21 cellular contexts compared by ENCODE assay signal in genomic region chr11:102415252-102415916, GRCh38. TPM values are rescaled to one million over a fixed set of nuclear protein-coding genes. Genes with fewer than 3 reads are reported as not detected.
DNase-seq lines count a peak whose midpoint lies in the region; ATAC-seq and TF ChIP-seq lines count a peak whose summit lies in the region.
"Had no signal": no experiment of that assay in that cellular context is flagged by ENCODE, and none has a peak within 500 bp of the region (broad histone marks: within the 10 kb centered on the region; RNA-seq: fewer than 3 reads in every experiment).

No MANE protein-coding gene starts in this region.

- H3K27ac ChIP-seq in effector memory CD4-positive, alpha-beta T cell (ENCODE audit: insufficient read depth, low read length, poor library complexity, severe bottlenecking): peak overlapping the region; percentile 39
- no peak overlapping the region for H3K27ac ChIP-seq in osteoblast (ENCODE audit: low read depth, low read length)
- H3K27ac ChIP-seq: A549, adrenal gland, cardiac muscle cell, neural progenitor cell, SK-N-MC, upper lobe of left lung had no signal

- intact Hi-C loops in activated B cell treated with CpG ODN at 0.5 μM for 24 hours (cut with micrococcal nuclease): loop anchor here (2.0 kb wide), 2 partner anchors 15 kb away; no protein-coding TSS in a partner anchor

- DNase-seq in activated CD8-positive, alpha-beta memory T cell treated with anti-CD3 and anti-CD28 coated beads, Interleukin-2, amount 10 ng/mL, durations not matched to agents 7 days and 5 days: no peak
- DNase-seq in activated CD8-positive, alpha-beta memory T cell treated with anti-CD3 and anti-CD28 coated beads, Interleukin-2, amount 50 U/mL, for 4 hours: no peak
- DNase-seq in activated B cell treated with CpG ODN at 0.5 μM for 24 hours (no peak), osteoblast (ENCODE audit: insufficient read length, low spot score, missing footprints) (no peak)
- no peak for DNase-seq in effector memory CD4-positive, alpha-beta T cell
- no peak for DNase-seq in stimulated activated naive CD8-positive, alpha-beta T cell treated with anti-CD3 and anti-CD28 coated beads, Interleukin-15, Interleukin-2, amounts not matched to agents 100 U/mL and 50 U/mL, for 24 hours
- DNase-seq: adrenal gland; hippocampal formation; Karpas-422; mesenchymal stem cell; NCI-H1105; NCI-H774; retina; stimulated activated CD4-positive, alpha-beta T cell treated with anti-CD3 and anti-CD28 coated beads, Interleukin-12 subunit alpha, Interleukin-12 subunit beta, amount 100 ng/mL, for 4 hours; upper lobe of left lung had no signal

- H4K20me1 ChIP-seq in osteoblast (ENCODE audit: insufficient read depth, low read length): peaks cover 12% of the 10 kb centered on the region

- H3K4me2 ChIP-seq in osteoblast (ENCODE audit: insufficient read depth, low read length): no peak overlapping the region
- H3K4me2 ChIP-seq: A549, neural progenitor cell had no signal

- no peaks in the 10 kb centered on the region for H3K27me3 Mint-ChIP-seq in activated CD8-positive, alpha-beta memory T cell treated with anti-CD3 and anti-CD28 coated beads, Interleukin-2, amount 10 ng/mL, durations not matched to agents 7 days and 5 days
- no peaks in the 10 kb centered on the region for H3K27me3 Mint-ChIP-seq in activated B cell treated with CpG ODN at 0.5 μM for 24 hours

- peaks cover 38% of the 10 kb centered on the region for H3K4me1 ChIP-seq in effector memory CD4-positive, alpha-beta T cell (ENCODE audit: control insufficient read depth, insufficient read depth, low read length, poor library complexity, severe bottlenecking)
- peaks cover 9% of the 10 kb centered on the region for H3K4me1 ChIP-seq in osteoblast (ENCODE audit: insufficient read depth, low read length)
- H3K4me1 ChIP-seq: neural progenitor cell had no signal

- no peaks in the 10 kb centered on the region for H3K36me3 ChIP-seq in effector memory CD4-positive, alpha-beta T cell (ENCODE audit: control insufficient read depth, insufficient read depth, low read length)
- H3K36me3 ChIP-seq in osteoblast (ENCODE audit: insufficient read depth, low read length): no peaks in the 10 kb centered on the region
- H3K36me3 ChIP-seq: adrenal gland, cardiac muscle cell, upper lobe of left lung had no signal

- H3K79me2 ChIP-seq in osteoblast (ENCODE audit: insufficient read depth, low read length): peaks cover 51% of the 10 kb centered on the region

- H3K27me3 ChIP-seq in effector memory CD4-positive, alpha-beta T cell (replicated peaks; ENCODE audit: control insufficient read depth, insufficient read depth, low read length, poor library complexity, severe bottlenecking): no peaks in the 10 kb centered on the region
- no peaks in the 10 kb centered on the region for H3K27me3 ChIP-seq in osteoblast (ENCODE audit: insufficient read depth, low read length)
- H3K27me3 ChIP-seq: adrenal gland, cardiac muscle cell, neural progenitor cell, upper lobe of left lung had no signal

- peak overlapping the region; percentile 5 for H3K4me3 ChIP-seq in effector memory CD4-positive, alpha-beta T cell (ENCODE audit: insufficient read depth, low read depth, low read length, poor library complexity, severe bottlenecking)
- H3K4me3 ChIP-seq in osteoblast (ENCODE audit: insufficient read depth, low read length): no peak overlapping the region
- H3K4me3 ChIP-seq: A549, adrenal gland, cardiac muscle cell, neural progenitor cell, SK-N-MC, upper lobe of left lung had no signal

- peaks cover 3% of the 10 kb centered on the region for H3K9me3 ChIP-seq in effector memory CD4-positive, alpha-beta T cell (ENCODE audit: control insufficient read depth, low read length)
- no peaks in the 10 kb centered on the region for H3K9me3 ChIP-seq in osteoblast (ENCODE audit: low read depth, low read length)
- H3K9me3 ChIP-seq: adrenal gland, upper lobe of left lung had no signal

- no peak for TF ChIP-seq CTCF in activated B cell treated with CpG ODN at 0.5 μM for 24 hours (IDR thresholded peaks at IDR 0.05)
- TF ChIP-seq CTCF in osteoblast (IDR thresholded peaks at IDR 0.05; ENCODE audit: extremely low read depth, low read depth, low read length): no peak

- peaks cover 52% of the 10 kb centered on the region for H3K36me3 Mint-ChIP-seq in activated CD8-positive, alpha-beta memory T cell treated with anti-CD3 and anti-CD28 coated beads, Interleukin-2, amount 10 ng/mL, durations not matched to agents 7 days and 5 days
- H3K36me3 Mint-ChIP-seq in activated B cell treated with CpG ODN at 0.5 μM for 24 hours (ENCODE audit: low read depth): peaks cover 59% of the 10 kb centered on the region

- POLR2A ChIA-PET in activated B cell treated with CpG ODN at 0.5 μM for 24 hours (lab: Charles Lee): interaction anchor here (0.6 kb wide), 1 partner anchor 73 kb away, joined by 3 read pairs; no protein-coding TSS in a partner anchor

- peak overlapping the region; percentile 0 for H3K27ac Mint-ChIP-seq in activated CD8-positive, alpha-beta memory T cell treated with anti-CD3 and anti-CD28 coated beads, Interleukin-2, amount 10 ng/mL, durations not matched to agents 7 days and 5 days
- peak overlapping the region; percentile 5 for H3K27ac Mint-ChIP-seq in activated B cell treated with CpG ODN at 0.5 μM for 24 hours
- H3K27ac Mint-ChIP-seq: neural progenitor cell had no signal

- H2AFZ ChIP-seq in osteoblast (ENCODE audit: low read length): no peak overlapping the region
- H2AFZ ChIP-seq: neural progenitor cell had no signal

- peak; percentile 59 for ATAC-seq in activated CD8-positive, alpha-beta memory T cell treated with anti-CD3 and anti-CD28 coated beads, Interleukin-2, amount 10 ng/mL, durations not matched to agents 7 days and 5 days
- ATAC-seq in activated B cell treated with CpG ODN at 0.5 μM for 24 hours (ENCODE audit: low read depth) (no peak), GM21515 (IDR thresholded peaks at IDR 0.05; ENCODE audit: unreplicated experiment) (no peak), GM18511 (IDR thresholded peaks at IDR 0.05; ENCODE audit: unreplicated experiment) (no peak)
- peak; percentile 29 for ATAC-seq in stimulated activated naive CD8-positive, alpha-beta T cell treated with anti-CD3 and anti-CD28 coated beads, Interleukin-15, Interleukin-2, amounts not matched to agents 100 U/mL and 50 U/mL, for 24 hours
- ATAC-seq: A549 had no signal

- H3K4me3 Mint-ChIP-seq in activated CD8-positive, alpha-beta memory T cell treated with anti-CD3 and anti-CD28 coated beads, Interleukin-2, amount 10 ng/mL, durations not matched to agents 7 days and 5 days: no peak overlapping the region
- peak overlapping the region; percentile 1 for H3K4me3 Mint-ChIP-seq in activated B cell treated with CpG ODN at 0.5 μM for 24 hours
- H3K4me3 Mint-ChIP-seq: neural progenitor cell had no signal

- no peaks in the 10 kb centered on the region for H3K9me3 Mint-ChIP-seq in activated CD8-positive, alpha-beta memory T cell treated with anti-CD3 and anti-CD28 coated beads, Interleukin-2, amount 10 ng/mL, durations not matched to agents 7 days and 5 days (ENCODE audit: low read depth)
- H3K9me3 Mint-ChIP-seq in activated B cell treated with CpG ODN at 0.5 μM for 24 hours: peaks cover 7% of the 10 kb centered on the region

- CTCF ChIA-PET in activated CD8-positive, alpha-beta memory T cell treated with anti-CD3 and anti-CD28 coated beads, Interleukin-2, amount 10 ng/mL, durations not matched to agents 7 days and 5 days (lab: Charles Lee): interaction anchor here (1.2 to 2.2 kb wide), 2 partner anchors 11 to 25 kb away, joined by 3 to 7 read pairs; no protein-coding TSS in a partner anchor
- CTCF ChIA-PET in activated B cell treated with CpG ODN at 0.5 μM for 24 hours (lab: Charles Lee): no interaction called here

- peaks cover 50% of the 10 kb centered on the region for H3K4me1 Mint-ChIP-seq in activated CD8-positive, alpha-beta memory T cell treated with anti-CD3 and anti-CD28 coated beads, Interleukin-2, amount 10 ng/mL, durations not matched to agents 7 days and 5 days
- H3K4me1 Mint-ChIP-seq in activated B cell treated with CpG ODN at 0.5 μM for 24 hours: peaks cover 63% of the 10 kb centered on the region
- H3K4me1 Mint-ChIP-seq: neural progenitor cell had no signal

RNA-seq across cellular contexts. Expression of gene TMEM123, which starts 37.2 kb away (rescaled TPM):
- total RNA-seq in activated CD8-positive, alpha-beta memory T cell treated with anti-CD3 and anti-CD28 coated beads, Interleukin-2, amount 10 ng/mL, durations not matched to agents 7 days and 5 days: 100 to 1,000 TPM; 194 to 242 TPM
- total RNA-seq in activated B cell treated with CpG ODN at 0.5 μM for 24 hours: 182 and 191 TPM in 2 replicates
- 89.3 and 91.9 TPM in 2 replicates for total RNA-seq in osteoblast

Comparison
In these comparisons a context has a peak if more than half of its experiments do, and no peak if none do; other contexts are left out.
1. ATAC-seq: peak in activated CD8-positive, alpha-beta memory T cell treated with anti-CD3 and anti-CD28 coated beads, Interleukin-2, amount 10 ng/mL, durations not matched to agents 7 days and 5 days (single experiment) and stimulated activated naive CD8-positive, alpha-beta T cell treated with anti-CD3 and anti-CD28 coated beads, Interleukin-15, Interleukin-2, amounts not matched to agents 100 U/mL and 50 U/mL, for 24 hours (single experiment); none in activated B cell treated with CpG ODN at 0.5 μM for 24 hours (single experiment), GM21515 (single experiment) and GM18511 (single experiment).